In the genomic region with DNA sequence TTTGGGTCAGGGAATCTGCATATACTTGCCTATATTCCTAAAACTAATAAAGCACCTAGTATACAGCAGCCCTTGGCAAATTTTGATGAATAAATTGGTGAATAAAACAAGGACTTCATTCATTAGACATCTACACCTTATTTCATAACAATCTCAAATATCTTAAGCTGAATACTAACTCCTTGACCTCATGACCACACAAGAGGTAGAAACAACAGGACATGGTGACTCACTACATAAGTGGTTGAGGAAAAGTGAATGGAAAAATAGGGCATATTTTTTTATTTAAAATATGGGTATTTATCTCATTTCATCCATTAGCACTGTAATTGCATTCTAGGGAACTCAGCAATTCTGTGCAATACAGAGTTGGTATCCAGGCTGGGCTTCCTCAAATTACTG, we compare ENCODE assay signal across 17 cellular contexts. TPM values are rescaled to one million over a fixed set of nuclear protein-coding genes. Genes with fewer than 3 reads are reported as not detected.
DNase-seq lines count a peak whose midpoint lies in the region; ATAC-seq, FAIRE-seq and TF ChIP-seq lines count a peak whose summit lies in the region.
"Had no signal": no experiment of that assay in that cellular context is flagged by ENCODE, and none has a peak within 500 bp of the region (broad histone marks: within the 10 kb centered on the region; RNA-seq: fewer than 3 reads in every experiment).

No MANE protein-coding gene starts in this region.

- DNase-seq in Daoy (ENCODE audit: low read depth) (peak; percentile 45), RWPE1 (ENCODE audit: low spot score) (peak; percentile 41), epithelial cell of esophagus (ENCODE audit: low read depth) (peak; percentile 50), myocyte (ENCODE audit: low read depth) (peak; percentile 1), GM19239 (ENCODE audit: insufficient read length, low spot score) (no peak)
- DNase-seq: activated CD4-positive, alpha-beta T cell treated with anti-CD3 and anti-CD28 coated beads, Interleukin-2, amount 50 U/mL, for 1 hour; activated T-cell treated with anti-CD3 and anti-CD28 coated beads, Interleukin-2, amount 50 U/mL, for 24 hours; left cardiac atrium; NCI-H187 treated with DMSO at 0.1 percent for 48 hours; SJCRH30; stimulated activated naive CD4-positive, alpha-beta T cell treated with Interleukin-2 at 50 U/mL for 16 hours had no signal

- no peak overlapping the region for H3K4me3 ChIP-seq in epithelial cell of esophagus (ENCODE audit: low read length)
- H3K4me3 ChIP-seq: GM23338, SJCRH30 had no signal

- no peak overlapping the region for H3K27ac ChIP-seq in RWPE1
- H3K27ac ChIP-seq: SJCRH30 had no signal

- TF ChIP-seq CTCF in RWPE1 (conservative IDR thresholded peaks at IDR 0.05; ENCODE audit: low read depth) (no peak), epithelial cell of esophagus (IDR thresholded peaks at IDR 0.05; ENCODE audit: insufficient read depth, low read depth, low read length, missing control alignments) (no peak)

- POLR2A ChIA-PET in RWPE1 (lab: Yijun Ruan, JAX; ENCODE audit: low non-redundant PET) = no interaction called here

- no peak for FAIRE-seq in GM19239 (lab: Jason Lieb, UNC)
- FAIRE-seq: colon, D721Med had no signal

- CTCF ChIA-PET in RWPE1 (lab: Yijun Ruan, JAX) = no interaction called here

- ATAC-seq in HG03469 (IDR thresholded peaks at IDR 0.05; ENCODE audit: unreplicated experiment) (no peak), GM18867 (IDR thresholded peaks at IDR 0.05; ENCODE audit: unreplicated experiment) (no peak), esophagus mucosa (no peak)
- ATAC-seq: GM23338, left cardiac atrium had no signal

RNA-seq across cellular contexts. Expression of gene STAC, which starts 7.8 kb away (rescaled TPM):
- 3.5 and 8.0 TPM in 2 replicates for total RNA-seq in Daoy (2014; rRNA removed; shearing (Covaris generic))
- total RNA-seq in myocyte (0.21 and 0.32 TPM in 2 replicates), esophagus mucosa (0.08 TPM)
- 0.33 TPM for polyA plus RNA-seq in myocyte (2012)
- total RNA-seq: SJCRH30 had no signal
